ENCODE assay signal across 1 cellular context in the genomic region with DNA sequence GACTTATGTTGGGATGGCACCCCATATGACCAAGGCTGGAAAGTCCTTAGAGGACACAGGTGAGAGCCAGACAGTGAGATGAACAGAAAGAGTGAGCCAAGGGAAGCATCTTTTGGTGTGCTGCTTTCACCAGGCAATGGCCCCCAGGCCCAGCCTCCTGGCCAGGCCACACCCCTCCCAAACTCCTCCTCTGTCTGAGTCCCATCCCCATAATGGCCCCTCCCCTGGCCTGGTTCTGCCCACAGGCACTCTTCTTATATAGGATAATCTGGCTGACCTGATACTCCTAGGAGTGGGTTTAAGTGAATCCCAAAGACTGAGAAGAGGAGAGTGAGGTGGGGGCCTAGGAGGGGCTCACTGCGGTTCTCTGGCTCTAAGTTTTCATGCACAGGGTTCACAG.
TF ChIP-seq lines count a peak whose summit lies in the region.

No MANE protein-coding gene starts in this region.

TF ChIP-seq in K562, 482 proteins besides CTCF, POLR2A, EP300 and RAD21:
- TF ChIP-seq E2F8 (IDR thresholded peaks at IDR 0.05; ENCODE audit: low read depth, partially characterized antibody) (no peak), SMARCB1 (IDR thresholded peaks at IDR 0.05; ENCODE audit: insufficient read length, low read depth) (no peak), RBM17 (IDR thresholded peaks at IDR 0.05; ENCODE audit: borderline replicate concordance, low read depth, low read length) (no peak)
